8 cellular contexts compared by ENCODE assay signal in the genomic region with DNA sequence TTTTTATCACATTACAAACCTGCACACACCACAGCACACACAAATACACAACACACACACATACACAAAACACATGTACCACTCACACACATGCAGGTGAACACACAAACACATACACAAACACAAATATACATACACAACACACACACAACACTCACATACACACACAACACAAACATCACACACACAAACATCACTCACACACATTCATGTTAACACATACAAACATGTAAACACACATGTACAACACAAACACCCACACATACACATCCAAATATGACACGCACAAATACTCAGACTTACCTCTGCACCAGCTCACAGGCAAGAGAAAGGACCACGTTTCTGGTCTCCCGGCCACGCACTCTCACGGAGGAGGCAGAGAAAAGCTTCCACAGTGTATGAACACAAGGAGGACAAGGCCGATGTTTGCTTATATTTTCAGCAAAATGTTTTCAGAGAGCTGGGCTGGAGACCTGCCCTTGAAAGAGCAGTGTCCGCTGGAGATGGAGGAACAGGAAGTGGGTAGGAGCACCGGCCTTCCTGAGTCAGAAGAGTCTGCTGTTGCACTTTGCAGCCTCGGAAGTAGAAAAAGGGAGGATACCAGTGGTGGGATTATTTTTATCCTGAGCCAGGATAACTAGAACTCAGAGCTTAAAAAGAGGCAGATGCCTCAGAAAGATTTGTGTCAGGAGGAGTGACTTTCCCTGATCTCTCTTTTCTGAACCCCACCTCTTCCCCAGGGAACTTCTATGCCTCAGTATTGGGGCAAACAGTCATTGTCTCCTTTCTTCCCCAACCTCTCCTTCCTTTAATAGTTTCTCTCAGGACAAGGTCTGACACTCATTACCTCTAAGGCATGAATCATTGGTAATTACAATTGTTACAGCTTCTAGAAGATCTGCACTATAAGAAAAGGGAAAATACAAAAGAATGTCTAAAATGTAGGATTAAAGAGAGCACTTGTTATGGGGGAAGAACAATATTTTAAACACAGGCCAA.
DNase-seq lines count a peak whose midpoint lies in the region; ATAC-seq and FAIRE-seq lines count a peak whose summit lies in the region.

Gene GIMAP6, minus strand, starts transcription at position 520 of the 999 bp plus-strand sequence. CDS start 2,243 bp downstream, outside the sequence.

- ATAC-seq in HG03342 (IDR thresholded peaks at IDR 0.05; ENCODE audit: unreplicated experiment), result peak; percentile 83

- no peak for FAIRE-seq in urothelium cell line (lab: Jason Lieb, UNC)

- DNase-seq in GM19238 (ENCODE audit: insufficient read length, low spot score) (peak; percentile 50), globus pallidus (ENCODE audit: low spot score) (peak; percentile 10), NCI-H2081 (lab: John Stamatoyannopoulos, UW) (no peak), GM03348 (ENCODE audit: low spot score) (no peak), urothelium cell line (ENCODE audit: low spot score) (no peak)
- peak; percentile 23 to 36 for DNase-seq in activated CD4-positive, alpha-beta T cell treated with anti-CD3 and anti-CD28 coated beads, Interleukin-2, amount 50 U/mL, for 24 hours (ENCODE audit: low read depth in 1 of 2, low spot score in 1 of 2)
- peak; percentile 18 to 28 for DNase-seq in stimulated activated CD4-positive, alpha-beta T cell treated with anti-CD3 and anti-CD28 coated beads, Interleukin-4, amount 100 ng/mL, for 48 hours (ENCODE audit: low read depth in 2 of 2)

Comparison
In these comparisons a context has a peak if more than half of its experiments do, and no peak if none do; other contexts are left out.
1. DNase-seq: peak in GM19238 (single experiment), activated CD4-positive, alpha-beta T cell treated with anti-CD3 and anti-CD28 coated beads, Interleukin-2, amount 50 U/mL, for 24 hours (2 of 2), globus pallidus (single experiment) and stimulated activated CD4-positive, alpha-beta T cell treated with anti-CD3 and anti-CD28 coated beads, Interleukin-4, amount 100 ng/mL, for 48 hours (2 of 2); none in NCI-H2081 (0 of 2), GM03348 (single experiment) and urothelium cell line (single experiment).